Comparison of ENCODE assay signal across 25 cellular contexts in genomic region chr7:24432677-24433076, GRCh38.
"Had no signal": no experiment of that assay in that cellular context is flagged by ENCODE, and none has a peak within 500 bp of the region (broad histone marks: within the 10 kb centered on the region; RNA-seq: fewer than 3 reads in every experiment).

No MANE protein-coding gene starts in this region.

- H3K36me3 ChIP-seq: left ventricle myocardium inferior, pancreas, prostate gland, suprapubic skin, tibial nerve, uterus had no signal

- H3K27ac ChIP-seq: left ventricle myocardium inferior, pancreas, prostate gland, skin epidermis, suprapubic skin, tibial nerve, uterus had no signal

- DNase-seq: hypothalamus; immature natural killer cell; left ventricle myocardium inferior; midbrain; mucosa of descending colon; naive thymus-derived CD4-positive, alpha-beta T cell; nucleus accumbens; pancreas; posterior cingulate gyrus; retina; right cardiac atrium; stimulated activated CD4-positive, alpha-beta T cell treated with anti-CD3 and anti-CD28 coated beads, Interleukin-12 subunit alpha, Interleukin-12 subunit beta, amount 100 ng/mL, for 4 hours; stimulated activated CD4-positive, alpha-beta T cell treated with anti-CD3 and anti-CD28 coated beads, Interleukin-15, amount 100 ng/mL, for 24 hours; stimulated activated CD4-positive, alpha-beta T cell treated with anti-CD3 and anti-CD28 coated beads, Interleukin-2, amount 100 ng/mL, for 24 hours; stimulated activated CD4-positive, alpha-beta T cell treated with anti-CD3 and anti-CD28 coated beads, Interleukin-4, amount 100 ng/mL, for 1 hour; stimulated activated naive CD4-positive, alpha-beta T cell; uterus had no signal

- H3K27me3 ChIP-seq: pancreas, suprapubic skin, tibial nerve, uterus had no signal

- H3K4me1 Mint-ChIP-seq: immature natural killer cell had no signal

- H3K27ac Mint-ChIP-seq: immature natural killer cell; naive thymus-derived CD4-positive, alpha-beta T cell; natural killer cell treated with Interleukin-12 subunit alpha and Interleukin-12 subunit beta and Interleukin-15 and Interleukin-18, amount 100 ng/mL, for 72 hours; stimulated activated naive CD8-positive, alpha-beta T cell treated with anti-CD3 and anti-CD28 coated beads, Interleukin-15, Interleukin-2, amounts not matched to agents 100 ng/mL and 50 ng/mL, for 24 hours; type B pancreatic cell had no signal

- H3K4me3 ChIP-seq: left ventricle myocardium inferior, lung, mucosa of descending colon, pancreas, prostate gland, skin epidermis, suprapubic skin, tibial nerve, uterus had no signal

- H3K9me3 Mint-ChIP-seq: immature natural killer cell; natural killer cell treated with Interleukin-12 subunit alpha and Interleukin-12 subunit beta and Interleukin-15 and Interleukin-18, amount 100 ng/mL, for 72 hours; stimulated activated naive CD8-positive, alpha-beta T cell treated with anti-CD3 and anti-CD28 coated beads, Interleukin-15, Interleukin-2, amounts not matched to agents 100 ng/mL and 50 ng/mL, for 24 hours; type B pancreatic cell had no signal

- H3K9me3 ChIP-seq: mucosa of descending colon, pancreas, prostate gland, suprapubic skin, tibial nerve, uterus had no signal

- H3K4me1 ChIP-seq: left ventricle myocardium inferior, pancreas, prostate gland, suprapubic skin, tibial nerve, uterus had no signal

- H3K36me3 Mint-ChIP-seq: naive thymus-derived CD4-positive, alpha-beta T cell; natural killer cell treated with Interleukin-12 subunit alpha and Interleukin-12 subunit beta and Interleukin-15 and Interleukin-18, amount 100 ng/mL, for 72 hours; type B pancreatic cell had no signal

- H3K4me3 Mint-ChIP-seq: immature natural killer cell; naive thymus-derived CD4-positive, alpha-beta T cell; natural killer cell treated with Interleukin-12 subunit alpha and Interleukin-12 subunit beta and Interleukin-15 and Interleukin-18, amount 100 ng/mL, for 72 hours; stimulated activated naive CD8-positive, alpha-beta T cell treated with anti-CD3 and anti-CD28 coated beads, Interleukin-15, Interleukin-2, amounts not matched to agents 100 ng/mL and 50 ng/mL, for 24 hours; type B pancreatic cell had no signal

- H3K27me3 Mint-ChIP-seq: natural killer cell treated with Interleukin-12 subunit alpha and Interleukin-12 subunit beta and Interleukin-15 and Interleukin-18, amount 100 ng/mL, for 72 hours; stimulated activated naive CD8-positive, alpha-beta T cell treated with anti-CD3 and anti-CD28 coated beads, Interleukin-15, Interleukin-2, amounts not matched to agents 100 ng/mL and 50 ng/mL, for 24 hours had no signal
